Comparison of ENCODE assay signal across 27 cellular contexts in genomic region chr3:28294667-28295413, GRCh38. TPM values are rescaled to one million over a fixed set of nuclear protein-coding genes. Genes with fewer than 3 reads are reported as not detected.
DNase-seq lines count a peak whose midpoint lies in the region; ATAC-seq, FAIRE-seq and TF ChIP-seq lines count a peak whose summit lies in the region.
"Had no signal": no experiment of that assay in that cellular context is flagged by ENCODE, and none has a peak within 500 bp of the region (broad histone marks: within the 10 kb centered on the region; RNA-seq: fewer than 3 reads in every experiment).

No MANE protein-coding gene starts in this region.

- H3K4me3 Mint-ChIP-seq in activated T-cell treated with anti-CD3 and anti-CD28 coated beads, Interleukin-2, amount 50 U/mL, for 72 hours = peak overlapping the region in 1 of 2 donors; percentile 42
- no peak overlapping the region for H3K4me3 Mint-ChIP-seq in endothelial cell (ENCODE audit: unreplicated experiment)
- H3K4me3 Mint-ChIP-seq: activated CD4-positive, alpha-beta T cell treated with anti-CD3 and anti-CD28 coated beads, Interleukin-2, amount 10 ng/mL, durations not matched to agents 7 days and 5 days had no signal

- H3K27me3 ChIP-seq in DND-41 (ENCODE audit: insufficient read depth, low read length, poor library complexity) = no peaks in the 10 kb centered on the region
- no peaks in the 10 kb centered on the region for H3K27me3 ChIP-seq in pancreas
- H3K27me3 ChIP-seq: ascending aorta, foreskin keratinocyte, hepatocyte, SJSA1, stomach had no signal

- FAIRE-seq in pancreas (lab: Jason Lieb, UNC) = peak; percentile 5
- FAIRE-seq: G401.6 had no signal

- peaks cover 2 to 5% of the 10 kb centered on the region in 2 donors for H3K36me3 Mint-ChIP-seq in activated T-cell treated with anti-CD3 and anti-CD28 coated beads, Interleukin-2, amount 50 U/mL, for 72 hours (ENCODE audit: insufficient read depth in 2 of 2)
- peaks cover 4% of the 10 kb centered on the region for H3K36me3 Mint-ChIP-seq in endothelial cell (ENCODE audit: low read depth, unreplicated experiment)

- H3K9me3 Mint-ChIP-seq in activated T-cell treated with anti-CD3 and anti-CD28 coated beads, Interleukin-2, amount 50 U/mL, for 72 hours = peaks cover 0 to 2% of the 10 kb centered on the region in 2 donors
- H3K9me3 Mint-ChIP-seq in endothelial cell (ENCODE audit: unreplicated experiment) = no peaks in the 10 kb centered on the region
- H3K9me3 Mint-ChIP-seq: activated CD4-positive, alpha-beta T cell treated with anti-CD3 and anti-CD28 coated beads, Interleukin-2, amount 10 ng/mL, durations not matched to agents 7 days and 5 days had no signal

- H3K27me3 Mint-ChIP-seq in activated T-cell treated with anti-CD3 and anti-CD28 coated beads, Interleukin-2, amount 50 U/mL, for 72 hours (ENCODE audit: low read depth) = no peaks in the 10 kb centered on the region
- no peaks in the 10 kb centered on the region for H3K27me3 Mint-ChIP-seq in endothelial cell (ENCODE audit: unreplicated experiment)
- H3K27me3 Mint-ChIP-seq: activated CD4-positive, alpha-beta T cell treated with anti-CD3 and anti-CD28 coated beads, Interleukin-2, amount 10 ng/mL, durations not matched to agents 7 days and 5 days had no signal

- H2AFZ ChIP-seq in DND-41 (ENCODE audit: low read depth, low read length) = no peak overlapping the region
- H2AFZ ChIP-seq: hepatocyte had no signal

- H3K4me2 ChIP-seq in DND-41 (ENCODE audit: insufficient read depth, low read length) = peak overlapping the region; percentile 21; the same call in 1 of the 2 replicates
- H3K4me2 ChIP-seq: hepatocyte had no signal

- peak in 1 of 2 donors; percentile 35 for ATAC-seq in activated T-cell treated with anti-CD3 and anti-CD28 coated beads, Interleukin-2, amount 50 U/mL, for 72 hours (replicated peaks in 1 of 2)
- ATAC-seq in DND-41 (ENCODE audit: insufficient read depth, low read depth) (no peak), pancreas (no peak), GM19351 (IDR thresholded peaks at IDR 0.05; ENCODE audit: unreplicated experiment) (no peak), GM19328 (IDR thresholded peaks at IDR 0.05; ENCODE audit: unreplicated experiment) (no peak)
- ATAC-seq: foreskin keratinocyte, HCT116, Panc1 had no signal

- no peaks in the 10 kb centered on the region for H4K20me1 ChIP-seq in DND-41 (ENCODE audit: insufficient read depth, low read length)

- H3K79me2 ChIP-seq in DND-41 (ENCODE audit: insufficient read depth, low read length) = no peaks in the 10 kb centered on the region

- TF ChIP-seq CTCF in DND-41 (IDR thresholded peaks at IDR 0.05; ENCODE audit: borderline replicate concordance, extremely low read depth, low read length, poor library complexity, severe bottlenecking) (no peak), endothelial cell (IDR thresholded peaks at IDR 0.05; ENCODE audit: unreplicated experiment) (no peak), pancreas (IDR thresholded peaks at IDR 0.05) (no peak)

- H3K9me3 ChIP-seq in DND-41 (ENCODE audit: insufficient read depth, low read length, severe bottlenecking) = no peaks in the 10 kb centered on the region
- H3K9me3 ChIP-seq in pancreas = no peaks in the 10 kb centered on the region
- H3K9me3 ChIP-seq: ascending aorta, SJSA1, stomach had no signal

- peaks cover 12% of the 10 kb centered on the region for H3K4me1 Mint-ChIP-seq in activated T-cell treated with anti-CD3 and anti-CD28 coated beads, Interleukin-2, amount 50 U/mL, for 72 hours (ENCODE audit: low read depth)
- peaks cover 14% of the 10 kb centered on the region for H3K4me1 Mint-ChIP-seq in endothelial cell (ENCODE audit: unreplicated experiment)

- 91 to 93% methylated on average over 7 of the region's 7 CpGs for WGBS in pancreas, 2 donors

- peaks cover 6% of the 10 kb centered on the region; the same call in 1 of the 2 replicates for H3K36me3 ChIP-seq in DND-41 (ENCODE audit: insufficient read depth, low read length)
- H3K36me3 ChIP-seq in pancreas = no peaks in the 10 kb centered on the region
- H3K36me3 ChIP-seq: ascending aorta had no signal

- peak overlapping the region; percentile 25 for H3K27ac Mint-ChIP-seq in activated T-cell treated with anti-CD3 and anti-CD28 coated beads, Interleukin-2, amount 50 U/mL, for 72 hours
- peak overlapping the region; percentile 55 for H3K27ac Mint-ChIP-seq in endothelial cell (ENCODE audit: unreplicated experiment)
- H3K27ac Mint-ChIP-seq: activated CD4-positive, alpha-beta T cell treated with anti-CD3 and anti-CD28 coated beads, Interleukin-2, amount 10 ng/mL, durations not matched to agents 7 days and 5 days had no signal

- H3K4me3 ChIP-seq in DND-41 (ENCODE audit: low read depth in 1 of 2, low read length in 2 of 2) = no peak overlapping the region
- H3K4me3 ChIP-seq in pancreas = no peak overlapping the region
- H3K4me3 ChIP-seq: ascending aorta, hepatocyte, lung, SJSA1, stomach had no signal

- H3K27ac ChIP-seq in DND-41 (ENCODE audit: low read length) (no peak overlapping the region), pancreas (no peak overlapping the region)
- H3K27ac ChIP-seq: ascending aorta, foreskin keratinocyte, hepatocyte, SJSA1, stomach had no signal

- peaks cover 17% of the 10 kb centered on the region for H3K4me1 ChIP-seq in DND-41 (ENCODE audit: insufficient read depth, low read length)
- no peaks in the 10 kb centered on the region for H3K4me1 ChIP-seq in pancreas
- H3K4me1 ChIP-seq: ascending aorta, foreskin keratinocyte, SJSA1 had no signal

- H3K9ac ChIP-seq in DND-41 (ENCODE audit: low read depth, low read length) = no peak overlapping the region

- intact Hi-C loops in pancreas (cut with DNase I) = no loop called here

- DNase-seq in activated T-cell treated with anti-CD3 and anti-CD28 coated beads, Interleukin-2, amount 50 U/mL, for 72 hours = no peak
- no peak for DNase-seq in activated T-cell treated with anti-CD3 and anti-CD28 coated beads, Interleukin-2, amount 50 U/mL, for 1 hour
- DNase-seq in DND-41 (no peak), endothelial cell (ENCODE audit: low spot score) (no peak), pancreas (no peak)
- DNase-seq in activated CD4-positive, CD25-positive, alpha-beta regulatory T cell (lab: John Stamatoyannopoulos, UW) = no peak
- DNase-seq: activated CD4-positive, alpha-beta T cell treated with anti-CD3 and anti-CD28 coated beads, Interleukin-2, amount 10 ng/mL, durations not matched to agents 7 days and 5 days; activated naive CD4-positive, alpha-beta T cell treated with anti-CD3 and anti-CD28 coated beads, Interleukin-2, amount 50 U/mL, for 16 hours; caudate nucleus; DMS153; foreskin keratinocyte; NCI-H524; NK-92 treated with Interleukin-12 subunit alpha and Interleukin-12 subunit beta, amount 100 ng/mL, for 24 hours; occipital lobe; stimulated activated CD4-positive, alpha-beta T cell treated with anti-CD3 and anti-CD28 coated beads, Interleukin-4, amount 100 ng/mL, for 24 hours; stomach; trophoblast cell had no signal

RNA-seq across cellular contexts. Expression of gene CMC1, which starts 53.4 kb away (rescaled TPM):
- total RNA-seq in activated T-cell treated with anti-CD3 and anti-CD28 coated beads, Interleukin-2, amount 50 U/mL, for 72 hours = 10 to 100 TPM; 22.8 to 24.2 TPM
- total RNA-seq in endothelial cell (ENCODE audit: unreplicated experiment) = 8.9 TPM
- 1 to 10 TPM; 4.3 to 9.3 (median 7.1) TPM for total RNA-seq in pancreas
- polyA plus RNA-seq in pancreas = 10 to 100 TPM; 16.4 to 23.9 TPM

RNA-seq across cellular contexts. Expression of gene ZCWPW2, which starts 53.7 kb away (rescaled TPM):
- total RNA-seq in activated T-cell treated with anti-CD3 and anti-CD28 coated beads, Interleukin-2, amount 50 U/mL, for 72 hours = under 1 TPM; 0.35 to 0.55 TPM
- total RNA-seq in endothelial cell (ENCODE audit: unreplicated experiment) = 0.80 TPM
- total RNA-seq in pancreas = 1 to 10 TPM in 4 of 6 donors, under 1 TPM in 2; 0.70 to 1.5 (median 1.0) TPM
- polyA plus RNA-seq in pancreas = 1 to 10 TPM in 1 of 2 donors, under 1 TPM in 1; 0.84 to 1.5 TPM
- total RNA-seq: ascending aorta, epithelial cell of proximal tubule had no signal

RNA-seq across cellular contexts. Expression of gene AZI2, which starts 53.8 kb away (rescaled TPM):
- total RNA-seq in activated T-cell treated with anti-CD3 and anti-CD28 coated beads, Interleukin-2, amount 50 U/mL, for 72 hours = 10 to 100 TPM; 51.4 to 58.2 TPM
- total RNA-seq in endothelial cell (ENCODE audit: unreplicated experiment) (50.2 TPM), pancreas (10 to 100 TPM; 26.6 to 35.9 (median 31.2) TPM)
- 10 to 100 TPM; 13.2 to 21.7 TPM for polyA plus RNA-seq in pancreas
